ENCODE assay signal across 31 cellular contexts in the genomic region with DNA sequence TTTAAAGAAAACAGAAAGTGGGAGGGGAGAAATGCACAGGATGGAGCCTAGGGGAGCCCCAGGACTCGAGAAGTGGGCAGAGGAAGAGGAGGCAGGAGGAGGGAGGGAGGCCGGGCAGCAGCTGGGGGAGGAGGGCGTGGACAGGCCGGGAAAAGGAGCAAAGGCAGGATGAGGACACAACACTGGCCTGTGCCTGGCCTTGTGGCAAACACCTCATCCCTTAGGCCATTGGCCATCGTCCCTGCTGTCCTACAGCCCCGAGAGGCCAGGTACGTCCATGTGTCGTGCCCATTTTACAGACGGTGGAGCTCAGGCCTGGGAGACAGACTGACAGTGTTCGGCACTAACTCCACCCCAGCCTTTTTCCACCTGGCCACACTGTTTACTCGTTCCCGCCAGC. TPM values are rescaled to one million over a fixed set of nuclear protein-coding genes. Genes with fewer than 3 reads are reported as not detected.
"Had no signal": no experiment of that assay in that cellular context is flagged by ENCODE, and none has a peak within 500 bp of the region (broad histone marks: within the 10 kb centered on the region; RNA-seq: fewer than 3 reads in every experiment).

No MANE protein-coding gene starts in this region.

- H3K4me1 ChIP-seq: ascending aorta, breast epithelium, esophagus muscularis mucosa, foreskin keratinocyte, gastrocnemius medialis, heart left ventricle had no signal

- DNase-seq: activated CD4-positive, alpha-beta memory T cell treated with anti-CD3 and anti-CD28 coated beads for 36 hours; activated CD4-positive, alpha-beta T cell treated with anti-CD3 and anti-CD28 coated beads for 36 hours; activated CD4-positive, alpha-beta T cell treated with anti-CD3 and anti-CD28 coated beads, Interleukin-2, amount 10 ng/mL, durations not matched to agents 24 days and 14 days; activated CD4-positive, CD25-positive, alpha-beta regulatory T cell; activated CD4-positive, CD25-positive, alpha-beta regulatory T cell treated with anti-CD3 and anti-CD28 coated beads, Interleukin-2, amount 50 U/mL, for 72 hours; activated CD8-positive, alpha-beta memory T cell treated with anti-CD3 and anti-CD28 coated beads, Interleukin-2, amount 50 U/mL, for 48 hours; activated CD8-positive, alpha-beta T cell treated with anti-CD3 and anti-CD28 coated beads, Interleukin-2, amount 10 ng/mL, durations not matched to agents 7 days and 5 days; activated gamma-delta T cell; activated naive CD4-positive, alpha-beta T cell; activated naive CD4-positive, alpha-beta T cell treated with anti-CD3 and anti-CD28 coated beads, Interleukin-2, amount 10 ng/mL, durations not matched to agents 7 days and 5 days; activated naive CD8-positive, alpha-beta T cell treated with anti-CD3 and anti-CD28 coated beads, Interleukin-2, amount 10 ng/mL, durations not matched to agents 7 days and 5 days; activated T-cell treated with anti-CD3 and anti-CD28 coated beads for 4 hours; activated T-cell treated with anti-CD3 and anti-CD28 coated beads, Interleukin-2, amount 50 U/mL, for 24 hours; activated T-cell treated with anti-CD3 and anti-CD28 coated beads, Interleukin-2, amount 50 U/mL, for 72 hours; central memory CD4-positive, alpha-beta T cell; cerebellar nuclear complex; dorsolateral prefrontal cortex; effector memory CD4-positive, alpha-beta T cell; endodermal cell; foreskin keratinocyte; gastrocnemius medialis; glutamatergic neuron; T-helper 2 cell had no signal

- H3K9me3 ChIP-seq: ascending aorta, breast epithelium, esophagus muscularis mucosa, gastrocnemius medialis, heart left ventricle had no signal

- H3K4me3 ChIP-seq: ascending aorta, breast epithelium, cardiac muscle cell, coronary artery, dorsolateral prefrontal cortex, esophagus muscularis mucosa, gastrocnemius medialis, heart left ventricle had no signal

- H3K36me3 ChIP-seq: ascending aorta, breast epithelium, cardiac muscle cell, esophagus muscularis mucosa, gastrocnemius medialis, heart left ventricle had no signal

- H3K27ac ChIP-seq: ascending aorta, breast epithelium, cardiac muscle cell, coronary artery, dorsolateral prefrontal cortex, esophagus muscularis mucosa, foreskin keratinocyte, gastrocnemius medialis, heart left ventricle had no signal

- ATAC-seq: activated CD4-positive, alpha-beta T cell treated with anti-CD3 and anti-CD28 coated beads for 36 hours; activated CD8-positive, alpha-beta T cell treated with anti-CD3 and anti-CD28 coated beads, Interleukin-2, amount 10 ng/mL, durations not matched to agents 7 days and 5 days; activated naive CD4-positive, alpha-beta T cell treated with anti-CD3 and anti-CD28 coated beads, Interleukin-2, amount 50 U/mL, for 72 hours; activated T-cell treated with anti-CD3 and anti-CD28 coated beads, Interleukin-2, amount 50 U/mL, for 72 hours; foreskin keratinocyte; gastrocnemius medialis; heart left ventricle had no signal

- H3K27me3 ChIP-seq: ascending aorta, cardiac muscle cell had no signal

RNA-seq across cellular contexts. Expression of gene JPH3, which starts 15.9 kb away (rescaled TPM):
- total RNA-seq: activated CD4-positive, alpha-beta T cell treated with anti-CD3 and anti-CD28 coated beads, Interleukin-2, amount 10 ng/mL, durations not matched to agents 24 days and 14 days; activated CD8-positive, alpha-beta memory T cell treated with anti-CD3 and anti-CD28 coated beads for 36 hours; activated CD8-positive, alpha-beta T cell treated with anti-CD3 and anti-CD28 coated beads, Interleukin-2, amount 10 ng/mL, durations not matched to agents 7 days and 5 days; activated naive CD8-positive, alpha-beta T cell treated with anti-CD3 and anti-CD28 coated beads, Interleukin-2, amount 10 ng/mL, durations not matched to agents 7 days and 5 days; ascending aorta; foreskin keratinocyte; gastrocnemius medialis had no signal
- polyA plus RNA-seq: foreskin keratinocyte had no signal
